ENCODE assay signal across 8 cellular contexts in the genomic region with DNA sequence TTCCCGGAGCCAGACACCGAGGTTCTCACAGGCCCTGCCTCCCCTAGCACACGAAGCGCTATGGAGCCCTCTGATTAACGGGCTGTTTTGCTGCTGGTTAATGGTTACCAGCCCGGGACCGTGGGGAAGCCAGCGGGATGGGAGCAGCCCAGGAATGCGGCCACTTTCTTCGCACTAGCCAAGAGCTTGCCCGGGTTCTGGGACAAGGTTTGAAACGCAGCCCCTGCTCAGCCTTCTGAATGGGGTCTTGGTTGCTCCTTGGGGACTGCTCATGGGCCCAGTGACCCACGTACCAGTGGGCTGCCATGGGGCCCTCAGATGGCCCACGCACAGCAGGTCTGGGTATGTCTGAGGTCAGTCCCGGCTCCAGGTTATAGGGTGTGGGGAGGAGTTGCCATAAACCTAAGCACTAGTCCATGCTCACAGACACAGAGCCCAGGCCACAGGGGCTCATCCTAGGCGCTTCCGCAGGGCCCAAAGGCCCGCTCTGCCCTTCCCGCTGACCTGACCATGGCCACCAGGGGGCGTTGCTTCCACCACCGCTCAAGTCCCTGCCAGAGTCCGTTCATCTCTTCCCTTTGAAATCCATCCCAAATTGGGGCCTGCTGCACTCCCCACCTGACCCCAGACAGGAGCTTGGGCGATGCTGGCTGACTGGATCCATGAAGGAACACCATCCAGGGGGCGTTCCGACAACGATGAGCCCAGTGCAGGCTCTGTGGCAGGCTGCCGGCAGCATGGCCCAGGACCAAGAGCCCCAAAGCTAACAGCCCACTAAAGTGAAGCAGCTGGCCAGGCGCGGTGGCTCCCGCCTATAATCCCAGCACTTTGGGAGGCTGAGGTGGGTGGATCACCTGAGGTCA. TPM values are rescaled to one million over a fixed set of nuclear protein-coding genes. Genes with fewer than 3 reads are reported as not detected.
A peak's percentile ranks its signal among the peaks of the same experiment; 100 is the strongest.
DNase-seq lines count a peak whose midpoint lies in the region; ATAC-seq and TF ChIP-seq lines count a peak whose summit lies in the region.

No MANE protein-coding gene starts in this region.

- H3K27ac Mint-ChIP-seq in natural killer cell: peak overlapping the region; percentile 70

- H3K9me3 Mint-ChIP-seq in natural killer cell: no peaks in the 10 kb centered on the region

- intact Hi-C loops in natural killer cell (cut with micrococcal nuclease): loop anchor here (5.0 kb wide), 1 partner anchor 378 kb away; no protein-coding TSS in a partner anchor

- DNase-seq in DMS 273 (lab: John Stamatoyannopoulos, UW; ENCODE audit: unreplicated experiment) (peak; percentile 79), DMS 273 treated with DMSO at 0.1 percent for 48 hours (lab: John Stamatoyannopoulos, UW) (no peak), NCI-H69 (lab: John Stamatoyannopoulos, UW) (peak; percentile 58), erythroblast (lab: John Stamatoyannopoulos, UW) (peak; percentile 79 to 89), natural killer cell (peak; percentile 66), suprapubic skin (ENCODE audit: low spot score in 2 of 2) (no peak)
- DNase-seq in activated CD8-positive, alpha-beta memory T cell treated with anti-CD3 and anti-CD28 coated beads, Interleukin-2, amount 50 U/mL, for 4 hours: peak; percentile 66

- H3K4me1 Mint-ChIP-seq in natural killer cell: peaks cover 26 to 52% of the 10 kb centered on the region in 2 donors

- no peak overlapping the region for H3K27ac ChIP-seq in suprapubic skin

- ATAC-seq in natural killer cell (peak; percentile 49 to 56 (median 51)), HG03108 (IDR thresholded peaks at IDR 0.05; ENCODE audit: unreplicated experiment) (no peak)

- H3K4me3 Mint-ChIP-seq in natural killer cell: no peak overlapping the region

- no peaks in the 10 kb centered on the region for H3K9me3 ChIP-seq in suprapubic skin

- H3K27me3 ChIP-seq in suprapubic skin: no peaks in the 10 kb centered on the region

- no peak overlapping the region for H3K4me3 ChIP-seq in suprapubic skin

- no peak for TF ChIP-seq EP300 in suprapubic skin (IDR thresholded peaks at IDR 0.05)

- peaks cover 22% of the 10 kb centered on the region for H3K36me3 ChIP-seq in suprapubic skin

- peaks cover 59% of the 10 kb centered on the region for H3K4me1 ChIP-seq in suprapubic skin

- H3K36me3 Mint-ChIP-seq in natural killer cell: no peaks in the 10 kb centered on the region

- TF ChIP-seq CTCF in natural killer cell (IDR thresholded peaks at IDR 0.05) (peak; percentile 54), suprapubic skin (IDR thresholded peaks at IDR 0.05) (peak; percentile 52 to 74)

- 50% methylated on average over 17 of the region's 30 CpGs for WGBS in suprapubic skin

- no peaks in the 10 kb centered on the region for H3K27me3 Mint-ChIP-seq in natural killer cell (ENCODE audit: low read depth in 2 of 2)

- TF ChIP-seq POLR2A in erythroblast (IDR thresholded peaks at IDR 0.05; ENCODE audit: low read length) (no peak), suprapubic skin (IDR thresholded peaks at IDR 0.05) (no peak)

RNA-seq across cellular contexts. Expression of a gene that starts 31.5 kb away (rescaled TPM):
- total RNA-seq in natural killer cell: 10 to 100 TPM; 39.7 to 53.6 (median 40.1) TPM
- 10 to 100 TPM in 3 of 4 donors, 1 to 10 TPM in 1; 7.9 to 27.6 (median 21.0) TPM for total RNA-seq in suprapubic skin

RNA-seq across cellular contexts. Expression of a gene that starts 50.3 kb away (rescaled TPM):
- total RNA-seq in natural killer cell: 100 to 1,000 TPM; 137 to 169 (median 158) TPM
- 10 to 100 TPM; 18.1 to 30.5 (median 27.4) TPM for total RNA-seq in suprapubic skin

RNA-seq across cellular contexts. Expression of a gene that starts 52.4 kb away (rescaled TPM):
- total RNA-seq in natural killer cell (10 to 100 TPM; 61.1 to 64.3 (median 63.8) TPM), suprapubic skin (10 to 100 TPM; 27.0 to 59.5 (median 36.9) TPM)

Comparison
In these comparisons a context has a peak if more than half of its experiments do, and no peak if none do; other contexts are left out.
1. DNase-seq: peak in DMS 273 (single experiment), NCI-H69 (single experiment), activated CD8-positive, alpha-beta memory T cell treated with anti-CD3 and anti-CD28 coated beads, Interleukin-2, amount 50 U/mL, for 4 hours (single experiment), erythroblast (2 of 2) and natural killer cell (single experiment); none in DMS 273 treated with DMSO at 0.1 percent for 48 hours (single experiment) and suprapubic skin (0 of 2).
2. RNA of a gene that starts 50.3 kb away (total RNA-seq): 137 to 169 TPM in natural killer cell; 18.1 to 30.5 TPM in suprapubic skin; every median in the first group is over 4 times any median in the second.